ENCODE assay signal across 8 cellular contexts in the genomic region with DNA sequence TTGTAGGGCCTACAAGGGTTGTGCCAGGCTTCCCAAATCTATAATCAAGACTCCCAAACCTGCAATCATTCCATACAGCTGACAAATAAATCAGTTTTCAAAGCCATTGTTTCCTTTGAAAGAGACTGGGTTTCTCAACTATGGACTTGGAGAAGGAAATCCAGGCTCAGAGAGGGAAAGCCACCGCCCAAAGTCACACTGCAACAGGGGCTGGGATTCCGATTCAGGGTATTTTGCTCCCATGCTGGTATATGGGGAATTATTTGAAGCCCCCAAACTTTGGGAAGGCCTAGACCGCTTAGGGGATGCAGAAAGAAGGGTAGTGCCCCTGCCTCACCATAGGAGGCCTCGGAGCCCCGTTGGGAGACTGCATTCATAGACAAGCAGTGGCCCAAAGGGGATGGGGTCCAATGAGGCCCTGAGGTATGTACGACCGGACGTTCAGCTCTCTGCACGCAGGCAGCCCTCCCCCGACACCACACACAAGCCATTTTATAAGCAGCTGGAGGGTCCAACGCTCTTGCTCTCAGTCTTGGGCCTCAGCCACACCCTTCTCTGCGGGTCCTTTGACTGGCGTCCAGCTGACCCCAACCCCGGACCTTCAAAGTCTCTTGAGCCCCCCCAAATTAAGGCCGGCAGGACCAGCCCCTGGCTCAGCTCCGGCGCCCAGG. TPM values are rescaled to one million over a fixed set of nuclear protein-coding genes. Genes with fewer than 3 reads are reported as not detected.
A peak's percentile ranks its signal among the peaks of the same experiment; 100 is the strongest.
DNase-seq lines count a peak whose midpoint lies in the region; ATAC-seq and TF ChIP-seq lines count a peak whose summit lies in the region.

No MANE protein-coding gene starts in this region.

- H3K4me3 Mint-ChIP-seq in CD8-positive, alpha-beta T cell: peak overlapping the region; percentile 97

- peaks cover 26% of the 10 kb centered on the region for H3K36me3 Mint-ChIP-seq in CD8-positive, alpha-beta T cell

- H3K27ac ChIP-seq in CD8-positive, alpha-beta T cell (ENCODE audit: low read depth, low read length): peak overlapping the region; percentile 68
- H3K27ac ChIP-seq in osteoblast (ENCODE audit: low read depth, low read length): peak overlapping the region; percentile 78

- H3K4me1 Mint-ChIP-seq in CD8-positive, alpha-beta T cell (ENCODE audit: low read depth): peaks cover 68% of the 10 kb centered on the region

- CTCF ChIA-PET in CD8-positive, alpha-beta T cell (lab: Charles Lee): interaction anchor here (1.0 to 40.9 kb wide), 6 partner anchors 11 to 82 kb away, joined by 3 to 1723 read pairs (median 3); partner anchors contain the start of gene CCDC69
- CTCF ChIA-PET in HEK293T (lab: Yijun Ruan, JAX): interaction anchor here (0.6 to 1.5 kb wide), 5 partner anchors 31 to 496 kb away, joined by 3 to 11 read pairs (median 3); no protein-coding TSS in a partner anchor

- peak in 4 of 7 experiments; percentile 33 to 60 (median 40) for DNase-seq in CD8-positive, alpha-beta T cell
- DNase-seq in HEK293T (ENCODE audit: extremely low spot score): peak; percentile 25
- DNase-seq in fibroblast of mammary gland (ENCODE audit: low read depth): peak; percentile 15
- no peak for DNase-seq in osteoblast (ENCODE audit: insufficient read length, low spot score, missing footprints)
- DNase-seq in posterior vena cava (ENCODE audit: low spot score): no peak
- no peak for DNase-seq in NCI-H2029 treated with DMSO at 0.1 percent for 48 hours (lab: John Stamatoyannopoulos, UW)
- DNase-seq in NCI-H774 (lab: John Stamatoyannopoulos, UW): no peak

- POLR2A ChIA-PET in CD8-positive, alpha-beta T cell (lab: Charles Lee): interaction anchor here (0.6 to 6.5 kb wide), 10 partner anchors 9 to 95 kb away, joined by 3 to 36 read pairs (median 6); no protein-coding TSS in a partner anchor
- POLR2A ChIA-PET in HEK293T (lab: Yijun Ruan, JAX): interaction anchor here (0.9 to 1.9 kb wide), 12 partner anchors 8 to 456 kb away, joined by 3 to 8 read pairs (median 4); partner anchors contain the start of genes GM2A and RBM22

- intact Hi-C loops in CD8-positive, alpha-beta T cell (cut with DNase I, micrococcal nuclease): loop anchor here (1.0 to 10.0 kb wide), 7 partner anchors 8 to 802 kb away; partner anchors contain the start of genes G3BP1 (in 1 of the 2), GM2A (in 1 of the 2) and TCOF1 (in 1 of the 2)
- intact Hi-C loops in posterior vena cava (cut with DNase I): no loop called here

- H3K27me3 Mint-ChIP-seq in CD8-positive, alpha-beta T cell (ENCODE audit: low read depth): no peaks in the 10 kb centered on the region

- peak overlapping the region; percentile 70 for H2AFZ ChIP-seq in osteoblast (ENCODE audit: low read length)

- peak overlapping the region; percentile 97 for H3K4me2 ChIP-seq in osteoblast (ENCODE audit: insufficient read depth, low read length)

- no peak for TF ChIP-seq CTCF in CD8-positive, alpha-beta T cell (IDR thresholded peaks at IDR 0.05)
- TF ChIP-seq CTCF in WI38 (IDR thresholded peaks at IDR 0.05; ENCODE audit: low read depth, low read length): 0 out of 2 replicates have a peak, but pooled peaks have one; percentile 10
- no peak for TF ChIP-seq CTCF in fibroblast of mammary gland (conservative IDR thresholded peaks at IDR 0.05; ENCODE audit: control insufficient read depth, insufficient read depth, low read depth, low read length)
- peak; percentile 15 for TF ChIP-seq CTCF in osteoblast (IDR thresholded peaks at IDR 0.05; ENCODE audit: extremely low read depth, low read depth, low read length)

- H3K27ac Mint-ChIP-seq in CD8-positive, alpha-beta T cell: peak overlapping the region; percentile 95

- no peaks in the 10 kb centered on the region for H3K9me3 Mint-ChIP-seq in CD8-positive, alpha-beta T cell

- H3K36me3 ChIP-seq in CD8-positive, alpha-beta T cell (ENCODE audit: insufficient read depth, low read length): no peaks in the 10 kb centered on the region
- peaks cover 18% of the 10 kb centered on the region for H3K36me3 ChIP-seq in osteoblast (ENCODE audit: insufficient read depth, low read length)

- H3K4me1 ChIP-seq in CD8-positive, alpha-beta T cell (ENCODE audit: insufficient read depth, low read length): peaks cover 51% of the 10 kb centered on the region
- H3K4me1 ChIP-seq in osteoblast (ENCODE audit: insufficient read depth, low read length): peaks cover 43% of the 10 kb centered on the region

- no peaks in the 10 kb centered on the region for H3K9me3 ChIP-seq in CD8-positive, alpha-beta T cell (ENCODE audit: low read length)
- no peaks in the 10 kb centered on the region for H3K9me3 ChIP-seq in osteoblast (ENCODE audit: low read depth, low read length)

- no peaks in the 10 kb centered on the region for H3K27me3 ChIP-seq in CD8-positive, alpha-beta T cell (ENCODE audit: insufficient read depth, low read length)
- H3K27me3 ChIP-seq in osteoblast (ENCODE audit: insufficient read depth, low read length): no peaks in the 10 kb centered on the region

- H3K79me2 ChIP-seq in osteoblast (ENCODE audit: insufficient read depth, low read length): peaks cover 68% of the 10 kb centered on the region

- H3K4me3 ChIP-seq in CD8-positive, alpha-beta T cell (ENCODE audit: low read depth, low read length): peak overlapping the region; percentile 52
- H3K4me3 ChIP-seq in WI38 (ENCODE audit: low read depth, low read length) (peak overlapping the region; percentile 79), fibroblast of mammary gland (ENCODE audit: control insufficient read depth, low read depth, low read length) (peak overlapping the region; percentile 88), osteoblast (ENCODE audit: insufficient read depth, low read length) (peak overlapping the region; percentile 99)

- ATAC-seq in CD8-positive, alpha-beta T cell: peak; percentile 12

- H4K20me1 ChIP-seq in osteoblast (ENCODE audit: insufficient read depth, low read length): peaks cover 41% of the 10 kb centered on the region

TF ChIP-seq in HEK293T, 16 proteins besides CTCF, POLR2A, EP300 and RAD21:
- TF ChIP-seq ARNT (IDR thresholded peaks at IDR 0.05) (no peak), ZNF384 (IDR thresholded peaks at IDR 0.05) (no peak), ELF4 (IDR thresholded peaks at IDR 0.05) (no peak), NFRKB (IDR thresholded peaks at IDR 0.05) (no peak), PKNOX1 (IDR thresholded peaks at IDR 0.05) (no peak), L3MBTL2 (conservative IDR thresholded peaks at IDR 0.05) (no peak)

RNA-seq across cellular contexts. Expression of gene ANXA6, which starts 0.7 kb away (rescaled TPM):
- total RNA-seq in CD8-positive, alpha-beta T cell: 10 to 100 TPM; 83.5 to 89.4 TPM
- 343 and 353 TPM in 2 replicates for total RNA-seq in osteoblast
- total RNA-seq in posterior vena cava: 100 to 1,000 TPM; 328 to 430 TPM

Comparison
In these comparisons a context has a peak if more than half of its experiments do, and no peak if none do; other contexts are left out.
1. DNase-seq: peak in CD8-positive, alpha-beta T cell (4 of 7), HEK293T (single experiment) and fibroblast of mammary gland (single experiment); none in osteoblast (single experiment), posterior vena cava (single experiment), NCI-H2029 treated with DMSO at 0.1 percent for 48 hours (single experiment) and NCI-H774 (single experiment).
2. CTCF ChIP-seq: peak in WI38 (single experiment) and osteoblast (single experiment); none in CD8-positive, alpha-beta T cell (single experiment) and fibroblast of mammary gland (single experiment).
3. intact Hi-C loops: an anchor here in CD8-positive, alpha-beta T cell (1.0 to 10.0 kb wide); none called in posterior vena cava.
4. Peak in every context shown above with its lines, with median percentiles within 50 percentile points of each other: H3K4me3 ChIP-seq.